8 cellular contexts compared by ENCODE assay signal in the genomic region with DNA sequence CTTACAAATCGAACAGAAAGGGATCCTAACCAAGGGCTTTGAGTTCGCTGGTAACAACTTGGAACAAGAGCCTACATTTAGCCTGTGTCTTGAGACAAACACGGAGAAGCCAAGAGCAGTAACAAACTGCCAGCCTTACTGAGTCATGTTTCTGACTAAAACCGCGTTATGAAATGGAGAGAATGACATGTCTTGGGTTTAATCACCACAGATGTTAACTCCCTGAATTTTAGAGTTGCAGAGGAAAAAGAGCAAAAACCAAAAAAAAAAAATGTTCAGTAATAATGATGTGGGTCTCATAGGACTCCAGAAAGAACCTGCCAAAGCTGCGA. TPM values are rescaled to one million over a fixed set of nuclear protein-coding genes. Genes with fewer than 3 reads are reported as not detected.
A peak's percentile ranks its signal among the peaks of the same experiment; 100 is the strongest.
DNase-seq lines count a peak whose midpoint lies in the region; ATAC-seq, FAIRE-seq and TF ChIP-seq lines count a peak whose summit lies in the region.

No MANE protein-coding gene starts in this region.

- H3K9me3 ChIP-seq in PC-9 (ENCODE audit: insufficient read depth, low read depth) = no peaks in the 10 kb centered on the region

- no peaks in the 10 kb centered on the region for H3K36me3 ChIP-seq in PC-9 (ENCODE audit: low read depth)
- no peaks in the 10 kb centered on the region for H3K36me3 ChIP-seq in brain microvascular endothelial cell (replicated peaks)

- peaks cover 46% of the 10 kb centered on the region for H3K79me2 ChIP-seq in PC-9 (ENCODE audit: low read depth)

- peak overlapping the region; percentile 92 for H3K4me2 ChIP-seq in PC-9

- POLR2A ChIA-PET in PC-9 (lab: Charles Lee; ENCODE audit: unreplicated experiment) = no interaction called here

- peak overlapping the region; percentile 75 for H3K27ac ChIP-seq in PC-9
- peak overlapping the region; percentile 95 for H3K27ac ChIP-seq in brain microvascular endothelial cell

- H3K27me3 ChIP-seq in PC-9 (ENCODE audit: insufficient read depth, low read depth) (no peaks in the 10 kb centered on the region), brain microvascular endothelial cell (replicated peaks) (no peaks in the 10 kb centered on the region)

- intact Hi-C loops in Right ventricle myocardium inferior (cut with DNase I) = loop anchor here (5.0 kb wide), 1 partner anchor 61 kb away; a partner anchor contains a TSS
- intact Hi-C loops in cardiac septum (cut with DNase I) = loop anchor here (5.0 to 10.0 kb wide), 2 partner anchors 61 to 123 kb away; a partner anchor contains a TSS
- intact Hi-C loops in PC-9 (cut with micrococcal nuclease; ENCODE audit: unreplicated experiment) = no loop called here

- no peak for TF ChIP-seq CTCF in PC-9 (conservative IDR thresholded peaks at IDR 0.05)
- TF ChIP-seq CTCF in brain microvascular endothelial cell (IDR thresholded peaks at IDR 0.05; ENCODE audit: low read depth, low read length, missing control alignments) = no peak

- in situ Hi-C loops in brain microvascular endothelial cell (cut with HindIII; ENCODE audit: low pct_ligation_motif_present, low sequenced_read_pairs) = no loop called here

- no peaks in the 10 kb centered on the region for H3K9me2 ChIP-seq in PC-9 (ENCODE audit: insufficient read depth)

- no peaks in the 10 kb centered on the region for H4K20me1 ChIP-seq in PC-9 (ENCODE audit: insufficient read depth)

- FAIRE-seq in islet of Langerhans (lab: Jason Lieb, UNC) = peak; percentile 47

- TSS peak; percentile 31 for BruUV-seq in PC-9 (replicated peaks; lab: Mats Ljungman, UMichigan)

- ATAC-seq in Right ventricle myocardium inferior = peak; percentile 42
- ATAC-seq in HG02981 (IDR thresholded peaks at IDR 0.05; ENCODE audit: unreplicated experiment) = peak; percentile 34

- peaks cover 20% of the 10 kb centered on the region; the same call in 1 of the 2 replicates for H3K4me1 ChIP-seq in PC-9 (replicated peaks; ENCODE audit: insufficient read depth)

- peak overlapping the region; percentile 85 for H3K4me3 ChIP-seq in PC-9
- peak overlapping the region; percentile 96 for H3K4me3 ChIP-seq in brain microvascular endothelial cell (ENCODE audit: low read depth, low read length)

- CTCF ChIA-PET in PC-9 (lab: Charles Lee) = no interaction called here

- DNase-seq in Right ventricle myocardium inferior (ENCODE audit: missing footprints) (no peak), cardiac septum (ENCODE audit: low spot score) (no peak), PC-9 (peak in 1 of 2 experiments; percentile 72), brain microvascular endothelial cell (peak; percentile 79), NCI-H1930 (lab: John Stamatoyannopoulos, UW) (no peak)
- peak; percentile 53 for DNase-seq in stimulated activated CD4-positive, alpha-beta T cell treated with anti-CD3 and anti-CD28 coated beads, Interleukin-4, amount 100 ng/mL, for 24 hours

- peak overlapping the region; percentile 99 for H2AFZ ChIP-seq in PC-9

- H3F3A ChIP-seq in PC-9 (ENCODE audit: insufficient read depth, low read depth) = peaks cover 8% of the 10 kb centered on the region; the same call in 1 of the 2 replicates

RNA-seq across cellular contexts. Expression of a gene that starts 1.0 kb away (rescaled TPM):
- total RNA-seq in Right ventricle myocardium inferior (10.7 TPM), cardiac septum (20.2 TPM), PC-9 (2021) (15.2 and 19.8 TPM in 2 replicates)

RNA-seq across cellular contexts. Expression of a gene that starts 59.0 kb away (rescaled TPM):
- total RNA-seq in Right ventricle myocardium inferior = 19.4 TPM
- total RNA-seq in cardiac septum = 18.6 TPM
- 22.4 and 26.9 TPM in 2 replicates for total RNA-seq in PC-9 (2021)

Comparison
In these comparisons a context has a peak if more than half of its experiments do, and no peak if none do; other contexts are left out.
1. DNase-seq: peak in brain microvascular endothelial cell (single experiment) and stimulated activated CD4-positive, alpha-beta T cell treated with anti-CD3 and anti-CD28 coated beads, Interleukin-4, amount 100 ng/mL, for 24 hours (single experiment); none in Right ventricle myocardium inferior (single experiment), cardiac septum (single experiment) and NCI-H1930 (0 of 2).